29 cellular contexts compared by ENCODE assay signal in genomic region chr5:139964994-139965565, GRCh38.
"Had no signal": no experiment of that assay in that cellular context is flagged by ENCODE, and none has a peak within 500 bp of the region (broad histone marks: within the 10 kb centered on the region; RNA-seq: fewer than 3 reads in every experiment).

No MANE protein-coding gene starts in this region.

- DNase-seq: activated CD4-positive, alpha-beta memory T cell treated with anti-CD3 and anti-CD28 coated beads for 36 hours; activated CD4-positive, alpha-beta T cell treated with anti-CD3 and anti-CD28 coated beads, Interleukin-2, amount 10 ng/mL, durations not matched to agents 24 days and 14 days; activated CD4-positive, CD25-positive, alpha-beta regulatory T cell treated with anti-CD3 and anti-CD28 coated beads, Interleukin-2, amount 50 U/mL, for 72 hours; activated gamma-delta T cell treated with Interleukin-2 at 50 U/mL for 16 hours; activated naive CD8-positive, alpha-beta T cell treated with anti-CD3 and anti-CD28 coated beads, Interleukin-2, amount 50 U/mL, for 24 hours; activated T-cell treated with anti-CD3 and anti-CD28 coated beads, Interleukin-2, amount 50 U/mL, for 4 hours; amygdala; colonic mucosa; dorsolateral prefrontal cortex; effector memory CD8-positive, alpha-beta T cell; kidney glomerular epithelial cell; left lung; naive B cell; nephron progenitor cell; ovary; psoas muscle; sigmoid colon; small intestine; stimulated activated CD4-positive, alpha-beta T cell treated with anti-CD3 and anti-CD28 coated beads, Interleukin-4, amount 100 ng/mL, for 24 hours; substantia nigra; T-helper 17 cell; thyroid gland had no signal

- H3K4me1 Mint-ChIP-seq: activated CD4-positive, alpha-beta T cell treated with anti-CD3 and anti-CD28 coated beads, Interleukin-2, amount 10 ng/mL, durations not matched to agents 24 days and 14 days; activated naive CD4-positive, alpha-beta T cell treated with anti-CD3 and anti-CD28 coated beads, Interleukin-2, amount 50 U/mL, for 24 hours; activated naive CD8-positive, alpha-beta T cell treated with anti-CD3 and anti-CD28 coated beads, Interleukin-2, amount 50 U/mL, for 24 hours; activated T-helper 17 cell treated with anti-CD3 and anti-CD28 coated beads, Interleukin-2, amount 50 U/mL, for 72 hours; nephron progenitor cell; stimulated activated naive CD8-positive, alpha-beta T cell treated with anti-CD3 and anti-CD28 coated beads, Interleukin-15, amount 100 ng/mL, for 72 hours had no signal

- H3K27me3 Mint-ChIP-seq: activated CD4-positive, alpha-beta memory T cell treated with anti-CD3 and anti-CD28 coated beads for 36 hours had no signal

- H3K9me3 Mint-ChIP-seq: activated CD4-positive, alpha-beta memory T cell treated with anti-CD3 and anti-CD28 coated beads for 36 hours; activated CD4-positive, alpha-beta T cell treated with anti-CD3 and anti-CD28 coated beads, Interleukin-2, amount 10 ng/mL, durations not matched to agents 24 days and 14 days; activated naive CD4-positive, alpha-beta T cell treated with anti-CD3 and anti-CD28 coated beads, Interleukin-2, amount 50 U/mL, for 24 hours; activated naive CD8-positive, alpha-beta T cell treated with anti-CD3 and anti-CD28 coated beads, Interleukin-2, amount 50 U/mL, for 24 hours; activated T-cell treated with anti-CD3 and anti-CD28 coated beads, Interleukin-2, amount 50 U/mL, for 4 hours; activated T-helper 17 cell treated with anti-CD3 and anti-CD28 coated beads, Interleukin-2, amount 50 U/mL, for 72 hours; effector memory CD8-positive, alpha-beta T cell; naive B cell; nephron progenitor cell; stimulated activated effector memory CD8-positive, alpha-beta T cell treated with anti-CD3 and anti-CD28 coated beads, Interleukin-12 subunit alpha, Interleukin-12 subunit beta, amount 100 ng/mL, for 72 hours; stimulated activated naive CD8-positive, alpha-beta T cell treated with anti-CD3 and anti-CD28 coated beads, Interleukin-15, amount 100 ng/mL, for 72 hours had no signal

- H3K27ac Mint-ChIP-seq: activated CD4-positive, alpha-beta memory T cell treated with anti-CD3 and anti-CD28 coated beads for 36 hours; activated CD4-positive, alpha-beta T cell treated with anti-CD3 and anti-CD28 coated beads, Interleukin-2, amount 10 ng/mL, durations not matched to agents 24 days and 14 days; activated naive CD4-positive, alpha-beta T cell treated with anti-CD3 and anti-CD28 coated beads, Interleukin-2, amount 50 U/mL, for 24 hours; activated naive CD8-positive, alpha-beta T cell treated with anti-CD3 and anti-CD28 coated beads, Interleukin-2, amount 50 U/mL, for 24 hours; activated T-helper 17 cell treated with anti-CD3 and anti-CD28 coated beads, Interleukin-2, amount 50 U/mL, for 72 hours; effector memory CD8-positive, alpha-beta T cell; naive B cell; nephron progenitor cell; stimulated activated effector memory CD8-positive, alpha-beta T cell treated with anti-CD3 and anti-CD28 coated beads, Interleukin-12 subunit alpha, Interleukin-12 subunit beta, amount 100 ng/mL, for 72 hours; T-helper 17 cell had no signal

- H3K36me3 ChIP-seq: colonic mucosa, left lung, neutrophil, ovary, sigmoid colon, thyroid gland, upper lobe of left lung had no signal

- ATAC-seq: activated naive CD8-positive, alpha-beta T cell treated with anti-CD3 and anti-CD28 coated beads, Interleukin-2, amount 50 U/mL, for 24 hours; activated T-cell treated with anti-CD3 and anti-CD28 coated beads, Interleukin-2, amount 50 U/mL, for 4 hours; activated T-helper 17 cell treated with anti-CD3 and anti-CD28 coated beads, Interleukin-2, amount 50 U/mL, for 72 hours; effector memory CD8-positive, alpha-beta T cell; esophagus mucosa; left lung; psoas muscle; stimulated activated effector memory CD8-positive, alpha-beta T cell treated with anti-CD3 and anti-CD28 coated beads, Interleukin-12 subunit alpha, Interleukin-12 subunit beta, amount 100 ng/mL, for 72 hours; stimulated activated naive CD8-positive, alpha-beta T cell treated with anti-CD3 and anti-CD28 coated beads, Interleukin-15, amount 100 ng/mL, for 72 hours; T-helper 17 cell had no signal

- H3K4me3 ChIP-seq: colonic mucosa, dorsolateral prefrontal cortex, left lung, ovary, psoas muscle, sigmoid colon, thyroid gland, upper lobe of left lung had no signal

- H3K4me1 ChIP-seq: colonic mucosa had no signal

- H3K27ac ChIP-seq: colonic mucosa, dorsolateral prefrontal cortex, left lung, neutrophil, ovary, psoas muscle, sigmoid colon, thyroid gland, upper lobe of left lung had no signal

- H3K36me3 Mint-ChIP-seq: activated CD4-positive, alpha-beta memory T cell treated with anti-CD3 and anti-CD28 coated beads for 36 hours; activated naive CD4-positive, alpha-beta T cell treated with anti-CD3 and anti-CD28 coated beads, Interleukin-2, amount 50 U/mL, for 24 hours; naive B cell; stimulated activated effector memory CD8-positive, alpha-beta T cell treated with anti-CD3 and anti-CD28 coated beads, Interleukin-12 subunit alpha, Interleukin-12 subunit beta, amount 100 ng/mL, for 72 hours had no signal

- H3K9me3 ChIP-seq: colonic mucosa, left lung, neutrophil, ovary, psoas muscle, sigmoid colon, thyroid gland, upper lobe of left lung had no signal

- H3K4me3 Mint-ChIP-seq: activated CD4-positive, alpha-beta memory T cell treated with anti-CD3 and anti-CD28 coated beads for 36 hours; activated CD4-positive, alpha-beta T cell treated with anti-CD3 and anti-CD28 coated beads, Interleukin-2, amount 10 ng/mL, durations not matched to agents 24 days and 14 days; activated naive CD4-positive, alpha-beta T cell treated with anti-CD3 and anti-CD28 coated beads, Interleukin-2, amount 50 U/mL, for 24 hours; activated naive CD8-positive, alpha-beta T cell treated with anti-CD3 and anti-CD28 coated beads, Interleukin-2, amount 50 U/mL, for 24 hours; activated T-cell treated with anti-CD3 and anti-CD28 coated beads, Interleukin-2, amount 50 U/mL, for 4 hours; activated T-helper 17 cell treated with anti-CD3 and anti-CD28 coated beads, Interleukin-2, amount 50 U/mL, for 72 hours; effector memory CD8-positive, alpha-beta T cell; nephron progenitor cell; stimulated activated effector memory CD8-positive, alpha-beta T cell treated with anti-CD3 and anti-CD28 coated beads, Interleukin-12 subunit alpha, Interleukin-12 subunit beta, amount 100 ng/mL, for 72 hours; stimulated activated naive CD8-positive, alpha-beta T cell treated with anti-CD3 and anti-CD28 coated beads, Interleukin-15, amount 100 ng/mL, for 72 hours; T-helper 17 cell had no signal

- H3K27me3 ChIP-seq: colonic mucosa, dorsolateral prefrontal cortex, left lung, ovary, sigmoid colon, thyroid gland, upper lobe of left lung had no signal
